Comparison of ENCODE assay signal across 1 cellular context in the genomic region with DNA sequence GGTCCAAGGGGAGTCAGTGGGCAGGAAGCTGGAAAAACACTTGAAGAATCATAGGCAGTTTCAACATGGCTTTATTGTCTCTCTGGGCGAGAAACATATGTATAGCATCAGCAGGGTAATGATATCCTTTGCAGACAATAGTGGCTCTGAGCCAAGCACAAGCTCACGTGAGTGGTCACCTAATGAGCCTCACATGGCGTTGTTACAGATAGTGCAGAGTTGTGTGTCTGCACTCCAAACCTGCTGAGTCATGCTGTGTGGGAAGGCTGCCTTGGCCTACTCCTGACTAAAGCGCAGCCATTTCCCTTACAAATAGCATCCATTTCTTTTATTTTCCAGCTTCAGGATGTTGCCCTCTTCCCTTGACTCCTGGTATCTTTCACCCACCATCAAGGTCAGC.
TF ChIP-seq lines count a peak whose summit lies in the region.

No MANE protein-coding gene starts in this region.

TF ChIP-seq in GM23338, 12 proteins besides CTCF, POLR2A, EP300 and RAD21 (continued from another document):
- TF ChIP-seq, protein P1, sequence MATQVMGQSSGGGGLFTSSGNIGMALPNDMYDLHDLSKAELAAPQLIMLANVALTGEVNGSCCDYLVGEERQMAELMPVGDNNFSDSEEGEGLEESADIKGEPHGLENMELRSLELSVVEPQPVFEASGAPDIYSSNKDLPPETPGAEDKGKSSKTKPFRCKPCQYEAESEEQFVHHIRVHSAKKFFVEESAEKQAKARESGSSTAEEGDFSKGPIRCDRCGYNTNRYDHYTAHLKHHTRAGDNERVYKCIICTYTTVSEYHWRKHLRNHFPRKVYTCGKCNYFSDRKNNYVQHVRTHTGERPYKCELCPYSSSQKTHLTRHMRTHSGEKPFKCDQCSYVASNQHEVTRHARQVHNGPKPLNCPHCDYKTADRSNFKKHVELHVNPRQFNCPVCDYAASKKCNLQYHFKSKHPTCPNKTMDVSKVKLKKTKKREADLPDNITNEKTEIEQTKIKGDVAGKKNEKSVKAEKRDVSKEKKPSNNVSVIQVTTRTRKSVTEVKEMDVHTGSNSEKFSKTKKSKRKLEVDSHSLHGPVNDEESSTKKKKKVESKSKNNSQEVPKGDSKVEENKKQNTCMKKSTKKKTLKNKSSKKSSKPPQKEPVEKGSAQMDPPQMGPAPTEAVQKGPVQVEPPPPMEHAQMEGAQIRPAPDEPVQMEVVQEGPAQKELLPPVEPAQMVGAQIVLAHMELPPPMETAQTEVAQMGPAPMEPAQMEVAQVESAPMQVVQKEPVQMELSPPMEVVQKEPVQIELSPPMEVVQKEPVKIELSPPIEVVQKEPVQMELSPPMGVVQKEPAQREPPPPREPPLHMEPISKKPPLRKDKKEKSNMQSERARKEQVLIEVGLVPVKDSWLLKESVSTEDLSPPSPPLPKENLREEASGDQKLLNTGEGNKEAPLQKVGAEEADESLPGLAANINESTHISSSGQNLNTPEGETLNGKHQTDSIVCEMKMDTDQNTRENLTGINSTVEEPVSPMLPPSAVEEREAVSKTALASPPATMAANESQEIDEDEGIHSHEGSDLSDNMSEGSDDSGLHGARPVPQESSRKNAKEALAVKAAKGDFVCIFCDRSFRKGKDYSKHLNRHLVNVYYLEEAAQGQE (IDR thresholded peaks at IDR 0.05; ENCODE audit: unreplicated experiment) = no peak
- TF ChIP-seq NANOG (IDR thresholded peaks at IDR 0.05; ENCODE audit: borderline replicate concordance) (no peak), ZNF114 (CRISPR knock-in tag; IDR thresholded peaks at IDR 0.05) (no peak), ZNF331 (CRISPR knock-in tag; IDR thresholded peaks at IDR 0.05; ENCODE audit: low read depth) (no peak), JUNB (IDR thresholded peaks at IDR 0.05; ENCODE audit: unreplicated experiment) (no peak), CREB1 (CRISPR knock-in tag; IDR thresholded peaks at IDR 0.05; ENCODE audit: low read depth) (no peak), EZH2phosphoT487 (IDR thresholded peaks at IDR 0.05; ENCODE audit: unreplicated experiment) (no peak), EZH2 (IDR thresholded peaks at IDR 0.05; ENCODE audit: low read depth, unreplicated experiment) (no peak), STAT1 (IDR thresholded peaks at IDR 0.05; ENCODE audit: unreplicated experiment) (no peak), POLR2AphosphoS5 (IDR thresholded peaks at IDR 0.05; ENCODE audit: low read depth) (no peak)
- TF ChIP-seq, protein P2, sequence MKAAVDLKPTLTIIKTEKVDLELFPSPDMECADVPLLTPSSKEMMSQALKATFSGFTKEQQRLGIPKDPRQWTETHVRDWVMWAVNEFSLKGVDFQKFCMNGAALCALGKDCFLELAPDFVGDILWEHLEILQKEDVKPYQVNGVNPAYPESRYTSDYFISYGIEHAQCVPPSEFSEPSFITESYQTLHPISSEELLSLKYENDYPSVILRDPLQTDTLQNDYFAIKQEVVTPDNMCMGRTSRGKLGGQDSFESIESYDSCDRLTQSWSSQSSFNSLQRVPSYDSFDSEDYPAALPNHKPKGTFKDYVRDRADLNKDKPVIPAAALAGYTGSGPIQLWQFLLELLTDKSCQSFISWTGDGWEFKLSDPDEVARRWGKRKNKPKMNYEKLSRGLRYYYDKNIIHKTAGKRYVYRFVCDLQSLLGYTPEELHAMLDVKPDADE (IDR thresholded peaks at IDR 0.05) = no peak
